In the genomic region with DNA sequence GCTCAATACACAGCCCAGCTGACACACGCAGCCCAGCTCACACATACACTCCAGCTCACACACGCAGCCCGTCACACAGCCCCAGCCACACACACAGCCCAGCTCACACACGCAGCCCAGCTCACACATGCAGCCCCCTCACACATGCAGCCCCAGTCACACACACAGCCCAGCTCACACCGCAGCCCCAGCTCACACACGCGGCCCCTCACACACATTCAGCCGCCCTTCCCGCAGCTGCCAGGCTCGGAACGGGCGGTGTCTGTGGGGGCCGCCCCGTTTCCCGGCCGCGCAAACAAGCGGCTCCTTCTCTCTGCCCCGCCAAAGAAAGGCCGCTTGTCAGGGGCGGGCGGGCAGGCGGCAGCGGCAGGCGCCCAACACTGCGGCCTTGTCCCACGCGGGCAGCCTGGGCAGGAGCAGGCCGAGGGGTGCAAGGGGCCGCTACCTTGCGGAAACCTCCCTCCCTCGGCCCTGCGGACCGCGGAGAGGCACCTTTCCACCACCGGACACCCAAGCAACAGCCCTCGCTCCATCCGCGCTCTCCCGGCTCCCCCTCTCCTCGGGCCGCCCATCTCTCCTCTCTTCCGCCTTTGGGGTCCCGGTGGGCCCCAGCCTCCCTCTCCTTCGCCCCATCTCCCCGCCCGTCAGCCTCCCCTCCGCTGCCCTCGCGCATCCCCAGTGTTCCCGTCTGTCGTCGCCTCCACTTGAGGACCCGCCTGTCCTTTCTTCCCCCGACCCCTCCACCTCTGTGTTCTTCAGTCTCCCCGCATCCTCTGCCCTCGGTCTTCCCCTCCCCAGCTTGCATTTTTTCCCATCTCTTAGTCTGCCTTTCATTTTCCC, we compare ENCODE assay signal across 7 cellular contexts. TPM values are rescaled to one million over a fixed set of nuclear protein-coding genes. Genes with fewer than 3 reads are reported as not detected.
DNase-seq lines count a peak whose midpoint lies in the region; ATAC-seq, FAIRE-seq and TF ChIP-seq lines count a peak whose summit lies in the region.

No MANE protein-coding gene starts in this region.

- peak overlapping the region; percentile 70 to 82 for H3K27ac Mint-ChIP-seq in T-cell

- no peaks in the 10 kb centered on the region for H4K20me1 ChIP-seq in K562 (replicated peaks; ENCODE audit: control insufficient read depth, insufficient read depth, low read length)

- TF ChIP-seq RAD21 in K562 (CRISPR knock-in tag; conservative IDR thresholded peaks at IDR 0.05 in 1 of 2, IDR thresholded peaks at IDR 0.05 in 1 of 2), result no peak

- in situ Hi-C loops in K562 (cut with MboI), result no loop called here

- H3K4me1 ChIP-seq in K562 (replicated peaks in 1 of 2; ENCODE audit: control insufficient read depth in 2 of 2, insufficient read depth in 2 of 2, low read length in 2 of 2) (peaks cover 36 to 60% of the 10 kb centered on the region in 2 experiments), right lobe of liver (peaks cover 0 to 15% (median 4%) of the 10 kb centered on the region in 4 donors)

- H3K79me2 ChIP-seq in K562 (ENCODE audit: control insufficient read depth, insufficient read depth, low read length), result peaks cover 10% of the 10 kb centered on the region; the same call in 2 of the 3 replicates

- TF ChIP-seq POLR2A in K562 (conservative IDR thresholded peaks at IDR 0.05) (no peak), right lobe of liver (IDR thresholded peaks at IDR 0.05) (no peak)

- POLR2A ChIA-PET in T-cell (lab: Charles Lee) (interaction anchor here (0.6 to 1.2 kb wide), 6 partner anchors 11 to 1509 kb away, joined by 3 to 5 read pairs (median 3); a partner anchor contains a TSS), K562 (lab: Yijun Ruan, JAX) (interaction anchor here (0.6 to 2.4 kb wide), 6 partner anchors 10 to 755 kb away, joined by 3 to 21 read pairs (median 4); no protein-coding TSS in a partner anchor)

- H3K9me1 ChIP-seq in K562 (ENCODE audit: control insufficient read depth, insufficient read depth, low read length), result peaks cover 3% of the 10 kb centered on the region

- intact Hi-C loops in K562 (cut with micrococcal nuclease), result loop anchor here (2.0 kb wide), 1 partner anchor 49 kb away; no protein-coding TSS in a partner anchor
- intact Hi-C loops in right lobe of liver (cut with DNase I), result no loop called here

- no TSS peak for BruUV-seq in K562 (replicated peaks; lab: Mats Ljungman, UMichigan)

- H3K36me3 Mint-ChIP-seq in T-cell, result no peaks in the 10 kb centered on the region

- no peak for FAIRE-seq in K562 (lab: Jason Lieb, UNC)

- ATAC-seq in T-cell (replicated peaks in 1 of 4) (peak in 3 of 4 experiments; percentile 1 to 9 (median 3)), K562 (no peak), right lobe of liver (no peak), GM18519 (IDR thresholded peaks at IDR 0.05; ENCODE audit: low FRiP score, unreplicated experiment) (no peak), GM18909 (IDR thresholded peaks at IDR 0.05; ENCODE audit: poor library complexity, unreplicated experiment) (no peak)

- H3K4me3 ChIP-seq in K562 (no peak overlapping the region), right lobe of liver (peak overlapping the region; percentile 4 to 33 (median 23))

- peaks cover 20 to 31% (median 25%) of the 10 kb centered on the region in 3 donors for H3K4me1 Mint-ChIP-seq in T-cell

- peak in 13 of 34 experiments; percentile 2 to 38 (median 14) for DNase-seq in T-cell
- DNase-seq in K562 (ENCODE audit: extremely low read depth in 1 of 4, low spot score in 3 of 4), result peak in 1 of 4 experiments; percentile 12
- no peak for DNase-seq in right lobe of liver
- peak; percentile 48 for DNase-seq in stimulated activated CD8-positive, alpha-beta memory T cell treated with anti-CD3 and anti-CD28 coated beads, Interleukin-4, amount 100 ng/mL, for 48 hours
- DNase-seq in T1000 (lab: John Stamatoyannopoulos, UW), result no peak

- peaks cover 0 to 18% of the 10 kb centered on the region in 2 donors for H3K27me3 Mint-ChIP-seq in T-cell

- CTCF ChIA-PET in T-cell (lab: Charles Lee), result interaction anchor here (0.7 to 4.1 kb wide), 5 partner anchors 9 to 357 kb away, joined by 3 to 31 read pairs (median 3); no protein-coding TSS in a partner anchor
- CTCF ChIA-PET in K562 (lab: Yijun Ruan, JAX; ENCODE audit: low intra/inter-chr PET ratio), result no interaction called here

- no peaks in the 10 kb centered on the region for H3K9me3 Mint-ChIP-seq in T-cell

- peak overlapping the region; percentile 94; the same call in 1 of the 2 replicates for H2AFZ ChIP-seq in K562 (ENCODE audit: low read depth, low read length)

- H3K9me3 ChIP-seq in K562 (replicated peaks; ENCODE audit: control insufficient read depth, insufficient read depth, low read depth, low read length) (no peaks in the 10 kb centered on the region), right lobe of liver (no peaks in the 10 kb centered on the region)

- TF ChIP-seq CTCF in K562 (IDR thresholded peaks at IDR 0.05 in 2 of 3, conservative IDR thresholded peaks at IDR 0.05 in 1 of 3; ENCODE audit: insufficient read depth in 2 of 3, low read depth in 1 of 3, low read length in 3 of 3) (no peak), right lobe of liver (IDR thresholded peaks at IDR 0.05) (no peak)

- peak overlapping the region; percentile 76 to 84 (median 83) for H3K4me3 Mint-ChIP-seq in T-cell

- H3K9ac ChIP-seq in K562 (ENCODE audit: insufficient read depth in 1 of 2, low read depth in 2 of 2, low read length in 2 of 2), result peak overlapping the region; percentile 85 to 95

- H3K27me3 ChIP-seq in K562 (ENCODE audit: control insufficient read depth in 2 of 2, insufficient read depth in 2 of 2, low read length in 2 of 2), result no peaks in the 10 kb centered on the region
- peaks cover 0 to 9% of the 10 kb centered on the region in 2 donors for H3K27me3 ChIP-seq in right lobe of liver

- 95% methylated on average over 21 of the region's 57 CpGs for WGBS in K562 (ENCODE audit: insufficient coverage, low coverage, missing lambda C conversion rate)
- 24% methylated on average over 28 of the region's 57 CpGs for WGBS in right lobe of liver (ENCODE audit: insufficient coverage, low coverage, low lambda C conversion rate, missing lambda C conversion rate)

- no peak for TF ChIP-seq EP300 in K562 (IDR thresholded peaks at IDR 0.05; ENCODE audit: low read length)

- peaks cover 9% of the 10 kb centered on the region; the same call in 2 of the 3 replicates for H3K36me3 ChIP-seq in K562 (ENCODE audit: control insufficient read depth, insufficient read depth, low read length)
- H3K36me3 ChIP-seq in right lobe of liver, result no peaks in the 10 kb centered on the region

- peak overlapping the region; percentile 87; the same call in 1 of the 2 replicates for H3K4me2 ChIP-seq in K562 (ENCODE audit: insufficient read depth, low read length)

- H3K27ac ChIP-seq in K562 (ENCODE audit: extremely low read depth, low read depth, low read length), result peak overlapping the region; percentile 89; the same call in 1 of the 3 replicates
- H3K27ac ChIP-seq in right lobe of liver, result peak overlapping the region in 2 of 3 donors; percentile 31

RNA-seq across cellular contexts. Expression of a gene that starts 2.2 kb away (rescaled TPM):
- 1 to 10 TPM; 1.8 to 7.8 (median 4.0) TPM for total RNA-seq in T-cell
- 88.0 and 200 TPM in 2 replicates for total RNA-seq in K562 (2011; cell fraction: chromatin; rRNA removed; ENCODE audit: low replicate concordance)
- total RNA-seq in K562 (2011; cell fraction: nucleolus; rRNA removed), result 71.3 and 79.0 TPM in 2 replicates
- total RNA-seq in K562 (2011; cell fraction: nucleoplasm; rRNA removed), result 93.1 and 134 TPM in 2 replicates
- 17.8 and 21.2 TPM in 2 replicates for total RNA-seq in K562 (2014; rRNA removed)
- 7.7 and 8.5 TPM in 2 replicates for total RNA-seq in K562 (2014; rRNA removed; fragmentation: Illumina TruSeq; extraction: Trizol)
- total RNA-seq in K562 (2015; rRNA removed; fragmentation: Illumina TruSeq; extraction: Trizol), result 12.0 and 12.3 TPM in 2 replicates
- 27.0 and 28.7 TPM in 2 replicates for total RNA-seq in K562 (2021)
- polyA plus RNA-seq in K562 (2011; rRNA removed), result 17.0 and 21.7 TPM in 2 replicates
- polyA plus RNA-seq in K562 (2011; cell fraction: cytosol; rRNA removed), result 16.1 and 27.1 TPM in 2 replicates
- polyA plus RNA-seq in K562 (2011; cell fraction: nucleus; rRNA removed), result 62.2 and 110 TPM in 2 replicates
- 15.6 and 17.0 TPM in 2 replicates for polyA plus RNA-seq in K562 (2012)
- 14.2 and 16.2 TPM in 2 replicates for polyA plus RNA-seq in K562 (2014; fragmentation: Illumina TruSeq; extraction: Trizol)
- 1 to 10 TPM; 2.0 to 3.1 TPM for polyA plus RNA-seq in K562 (2014; fragmentation: Nextera tagmentation; extraction: Ambion mirVana)
- 17.1 and 18.9 TPM in 2 replicates for polyA plus RNA-seq in K562 (2014; rRNA removed)
- polyA minus RNA-seq in K562 (2011; rRNA and poly(A)+ RNA removed), result 24.4 and 29.0 TPM in 2 replicates
- 20.1 and 22.6 TPM in 2 replicates for polyA minus RNA-seq in K562 (2011; cell fraction: cytosol; rRNA and poly(A)+ RNA removed)
- 34.6 and 34.9 TPM in 2 replicates for polyA minus RNA-seq in K562 (2011; cell fraction: nucleus; rRNA and poly(A)+ RNA removed)
- total RNA-seq in right lobe of liver, result 10 to 100 TPM in 1 of 6 experiments, 1 to 10 TPM in 5; 5.4 to 11.7 (median 6.3) TPM

RNA-seq across cellular contexts. Expression of a gene that starts 37.4 kb away (rescaled TPM):
- total RNA-seq in T-cell, result 100 to 1,000 TPM in 3 of 5 donors, 10 to 100 TPM in 2; 80.6 to 117 (median 111) TPM
- total RNA-seq in K562 (2011; cell fraction: chromatin; rRNA removed; ENCODE audit: low replicate concordance), result 33.0 and 70.2 TPM in 2 replicates
- 25.1 and 26.7 TPM in 2 replicates for total RNA-seq in K562 (2011; cell fraction: nucleolus; rRNA removed)
- total RNA-seq in K562 (2011; cell fraction: nucleoplasm; rRNA removed), result 50.7 and 82.0 TPM in 2 replicates
- 47.4 and 50.4 TPM in 2 replicates for total RNA-seq in K562 (2014; rRNA removed)
- total RNA-seq in K562 (2014; rRNA removed; fragmentation: Illumina TruSeq; extraction: Trizol), result 76.4 and 87.6 TPM in 2 replicates
- 72.3 and 77.9 TPM in 2 replicates for total RNA-seq in K562 (2015; rRNA removed; fragmentation: Illumina TruSeq; extraction: Trizol)
- total RNA-seq in K562 (2021), result 87.6 and 94.4 TPM in 2 replicates
- 224 and 237 TPM in 2 replicates for polyA plus RNA-seq in K562 (2011; rRNA removed)
- 136 and 284 TPM in 2 replicates for polyA plus RNA-seq in K562 (2011; cell fraction: cytosol; rRNA removed)
- 27.6 and 58.6 TPM in 2 replicates for polyA plus RNA-seq in K562 (2011; cell fraction: nucleus; rRNA removed)
- polyA plus RNA-seq in K562 (2012), result 72.5 and 103 TPM in 2 replicates
- 109 and 126 TPM in 2 replicates for polyA plus RNA-seq in K562 (2014; fragmentation: Illumina TruSeq; extraction: Trizol)
- polyA plus RNA-seq in K562 (2014; fragmentation: Nextera tagmentation; extraction: Ambion mirVana), result 10 to 100 TPM; 30.0 to 43.5 TPM
- 75.8 and 81.0 TPM in 2 replicates for polyA plus RNA-seq in K562 (2014; rRNA removed)
- polyA minus RNA-seq in K562 (2011; rRNA and poly(A)+ RNA removed), result 236 and 317 TPM in 2 replicates
- polyA minus RNA-seq in K562 (2011; cell fraction: cytosol; rRNA and poly(A)+ RNA removed), result 88.0 and 104 TPM in 2 replicates
- polyA minus RNA-seq in K562 (2011; cell fraction: nucleus; rRNA and poly(A)+ RNA removed), result 8.8 and 22.3 TPM in 2 replicates
- total RNA-seq in right lobe of liver, result 10 to 100 TPM; 58.3 to 91.7 (median 75.8) TPM

RNA-seq across cellular contexts. Expression of a gene that starts 43.9 kb away (rescaled TPM):
- total RNA-seq in T-cell (10 to 100 TPM in 3 of 5 donors, 1 to 10 TPM in 2; 7.0 to 12.4 (median 11.3) TPM), K562 (2014; rRNA removed) (11.8 and 12.0 TPM in 2 replicates), K562 (2014; rRNA removed; fragmentation: Illumina TruSeq; extraction: Trizol) (14.3 and 15.2 TPM in 2 replicates), K562 (2015; rRNA removed; fragmentation: Illumina TruSeq; extraction: Trizol) (15.2 and 16.6 TPM in 2 replicates), K562 (2021) (9.9 and 10.1 TPM in 2 replicates), right lobe of liver (1 to 10 TPM; 4.0 to 6.4 (median 5.2) TPM)
- 15.4 and 15.5 TPM in 2 replicates for total RNA-seq in K562 (2011; cell fraction: chromatin; rRNA removed; ENCODE audit: low replicate concordance)
- total RNA-seq in K562 (2011; cell fraction: nucleolus; rRNA removed), result 7.9 and 8.5 TPM in 2 replicates
- total RNA-seq in K562 (2011; cell fraction: nucleoplasm; rRNA removed), result 11.7 and 12.6 TPM in 2 replicates
- polyA plus RNA-seq in K562 (2011; rRNA removed) (16.8 and 30.4 TPM in 2 replicates), K562 (2014; fragmentation: Illumina TruSeq; extraction: Trizol) (15.9 and 18.9 TPM in 2 replicates), K562 (2014; fragmentation: Nextera tagmentation; extraction: Ambion mirVana) (10 to 100 TPM; 24.2 to 29.5 TPM), K562 (2014; rRNA removed) (14.3 and 14.8 TPM in 2 replicates)
- 10.8 and 26.7 TPM in 2 replicates for polyA plus RNA-seq in K562 (2011; cell fraction: cytosol; rRNA removed)
- 8.8 and 20.4 TPM in 2 replicates for polyA plus RNA-seq in K562 (2011; cell fraction: nucleus; rRNA removed)
- 10.6 and 13.5 TPM in 2 replicates for polyA plus RNA-seq in K562 (2012)
- polyA minus RNA-seq in K562 (2011; rRNA and poly(A)+ RNA removed), result 14.8 and 27.5 TPM in 2 replicates
- polyA minus RNA-seq in K562 (2011; cell fraction: cytosol; rRNA and poly(A)+ RNA removed), result 5.8 and 6.4 TPM in 2 replicates
- 2.0 and 6.7 TPM in 2 replicates for polyA minus RNA-seq in K562 (2011; cell fraction: nucleus; rRNA and poly(A)+ RNA removed)

Comparison
In these comparisons a context has a peak if more than half of its experiments do, and no peak if none do; other contexts are left out.
1. ATAC-seq: peak in T-cell (3 of 4); none in K562 (single experiment), right lobe of liver (0 of 4), GM18519 (single experiment) and GM18909 (single experiment).